ENCODE assay signal across 1 cellular context in the genomic region with DNA sequence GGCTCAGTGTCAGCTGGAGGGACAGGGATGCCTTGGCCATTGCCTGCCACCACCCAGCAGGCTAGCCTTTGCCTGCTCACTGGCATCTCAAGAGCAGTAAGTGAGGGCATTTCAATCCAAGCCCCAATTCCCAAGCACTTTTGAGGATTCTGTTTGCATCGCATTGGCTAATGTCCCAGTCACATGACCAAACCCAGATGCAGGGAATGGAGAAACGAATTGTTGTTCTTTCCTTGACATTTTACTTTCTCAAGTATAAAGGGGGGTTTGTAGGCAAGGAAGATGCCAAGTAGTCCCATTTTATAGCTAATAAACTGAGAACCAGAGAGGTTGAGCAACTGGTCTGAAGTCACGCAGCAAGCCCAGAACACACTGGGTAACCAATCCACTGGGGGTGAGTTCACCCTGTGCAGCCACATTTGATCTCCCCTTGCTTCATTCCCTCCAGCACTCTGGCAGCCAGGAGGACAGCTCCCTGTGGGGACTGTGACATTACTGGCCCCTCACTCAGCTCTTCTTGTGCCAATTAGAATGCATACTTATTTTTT.
TF ChIP-seq lines count a peak whose summit lies in the region.

No MANE protein-coding gene starts in this region.

TF ChIP-seq in K562, 482 proteins besides CTCF, POLR2A, EP300 and RAD21 (continued from another document):
- TF ChIP-seq, protein P1, sequence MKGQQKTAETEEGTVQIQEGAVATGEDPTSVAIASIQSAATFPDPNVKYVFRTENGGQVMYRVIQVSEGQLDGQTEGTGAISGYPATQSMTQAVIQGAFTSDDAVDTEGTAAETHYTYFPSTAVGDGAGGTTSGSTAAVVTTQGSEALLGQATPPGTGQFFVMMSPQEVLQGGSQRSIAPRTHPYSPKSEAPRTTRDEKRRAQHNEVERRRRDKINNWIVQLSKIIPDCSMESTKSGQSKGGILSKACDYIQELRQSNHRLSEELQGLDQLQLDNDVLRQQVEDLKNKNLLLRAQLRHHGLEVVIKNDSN (CRISPR knock-in tag; IDR thresholded peaks at IDR 0.05) = peak; percentile 58
- TF ChIP-seq PHB2 (IDR thresholded peaks at IDR 0.05; ENCODE audit: low read depth) (no peak), RBM34 (IDR thresholded peaks at IDR 0.05; ENCODE audit: borderline replicate concordance, insufficient read depth, low read length) (no peak), ZNF584 (CRISPR knock-in tag; IDR thresholded peaks at IDR 0.05; ENCODE audit: low read depth) (no peak), RFX1 (IDR thresholded peaks at IDR 0.05) (no peak), ZSCAN32 (CRISPR knock-in tag; IDR thresholded peaks at IDR 0.05) (no peak), ZFP36 (IDR thresholded peaks at IDR 0.05; ENCODE audit: low read depth, low read length, partially characterized antibody) (peak; percentile 81), GATAD2A (IDR thresholded peaks at IDR 0.05) (no peak), RAD51 (IDR thresholded peaks at IDR 0.05; ENCODE audit: borderline replicate concordance, low read depth) (peak; percentile 56; the same call in 1 of the 2 replicates), RBM25 (IDR thresholded peaks at IDR 0.05; ENCODE audit: low read depth, low read length, severe bottlenecking) (peak; percentile 85)
- TF ChIP-seq, protein P2, sequence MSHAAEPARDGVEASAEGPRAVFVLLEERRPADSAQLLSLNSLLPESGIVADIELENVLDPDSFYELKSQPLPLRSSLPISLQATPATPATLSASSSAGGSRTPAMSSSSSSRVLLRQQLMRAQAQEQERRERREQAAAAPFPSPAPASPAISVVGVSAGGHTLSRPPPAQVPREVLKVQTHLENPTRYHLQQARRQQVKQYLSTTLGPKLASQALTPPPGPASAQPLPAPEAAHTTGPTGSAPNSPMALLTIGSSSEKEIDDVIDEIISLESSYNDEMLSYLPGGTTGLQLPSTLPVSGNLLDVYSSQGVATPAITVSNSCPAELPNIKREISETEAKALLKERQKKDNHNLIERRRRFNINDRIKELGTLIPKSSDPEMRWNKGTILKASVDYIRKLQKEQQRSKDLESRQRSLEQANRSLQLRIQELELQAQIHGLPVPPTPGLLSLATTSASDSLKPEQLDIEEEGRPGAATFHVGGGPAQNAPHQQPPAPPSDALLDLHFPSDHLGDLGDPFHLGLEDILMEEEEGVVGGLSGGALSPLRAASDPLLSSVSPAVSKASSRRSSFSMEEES (CRISPR knock-in tag; IDR thresholded peaks at IDR 0.05) = peak; percentile 51
- TF ChIP-seq, protein P3, sequence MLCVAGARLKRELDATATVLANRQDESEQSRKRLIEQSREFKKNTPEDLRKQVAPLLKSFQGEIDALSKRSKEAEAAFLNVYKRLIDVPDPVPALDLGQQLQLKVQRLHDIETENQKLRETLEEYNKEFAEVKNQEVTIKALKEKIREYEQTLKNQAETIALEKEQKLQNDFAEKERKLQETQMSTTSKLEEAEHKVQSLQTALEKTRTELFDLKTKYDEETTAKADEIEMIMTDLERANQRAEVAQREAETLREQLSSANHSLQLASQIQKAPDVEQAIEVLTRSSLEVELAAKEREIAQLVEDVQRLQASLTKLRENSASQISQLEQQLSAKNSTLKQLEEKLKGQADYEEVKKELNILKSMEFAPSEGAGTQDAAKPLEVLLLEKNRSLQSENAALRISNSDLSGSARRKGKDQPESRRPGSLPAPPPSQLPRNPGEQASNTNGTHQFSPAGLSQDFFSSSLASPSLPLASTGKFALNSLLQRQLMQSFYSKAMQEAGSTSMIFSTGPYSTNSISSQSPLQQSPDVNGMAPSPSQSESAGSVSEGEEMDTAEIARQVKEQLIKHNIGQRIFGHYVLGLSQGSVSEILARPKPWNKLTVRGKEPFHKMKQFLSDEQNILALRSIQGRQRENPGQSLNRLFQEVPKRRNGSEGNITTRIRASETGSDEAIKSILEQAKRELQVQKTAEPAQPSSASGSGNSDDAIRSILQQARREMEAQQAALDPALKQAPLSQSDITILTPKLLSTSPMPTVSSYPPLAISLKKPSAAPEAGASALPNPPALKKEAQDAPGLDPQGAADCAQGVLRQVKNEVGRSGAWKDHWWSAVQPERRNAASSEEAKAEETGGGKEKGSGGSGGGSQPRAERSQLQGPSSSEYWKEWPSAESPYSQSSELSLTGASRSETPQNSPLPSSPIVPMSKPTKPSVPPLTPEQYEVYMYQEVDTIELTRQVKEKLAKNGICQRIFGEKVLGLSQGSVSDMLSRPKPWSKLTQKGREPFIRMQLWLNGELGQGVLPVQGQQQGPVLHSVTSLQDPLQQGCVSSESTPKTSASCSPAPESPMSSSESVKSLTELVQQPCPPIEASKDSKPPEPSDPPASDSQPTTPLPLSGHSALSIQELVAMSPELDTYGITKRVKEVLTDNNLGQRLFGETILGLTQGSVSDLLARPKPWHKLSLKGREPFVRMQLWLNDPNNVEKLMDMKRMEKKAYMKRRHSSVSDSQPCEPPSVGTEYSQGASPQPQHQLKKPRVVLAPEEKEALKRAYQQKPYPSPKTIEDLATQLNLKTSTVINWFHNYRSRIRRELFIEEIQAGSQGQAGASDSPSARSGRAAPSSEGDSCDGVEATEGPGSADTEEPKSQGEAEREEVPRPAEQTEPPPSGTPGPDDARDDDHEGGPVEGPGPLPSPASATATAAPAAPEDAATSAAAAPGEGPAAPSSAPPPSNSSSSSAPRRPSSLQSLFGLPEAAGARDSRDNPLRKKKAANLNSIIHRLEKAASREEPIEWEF (CRISPR knock-in tag; IDR thresholded peaks at IDR 0.05) = no peak
- TF ChIP-seq, protein P4, sequence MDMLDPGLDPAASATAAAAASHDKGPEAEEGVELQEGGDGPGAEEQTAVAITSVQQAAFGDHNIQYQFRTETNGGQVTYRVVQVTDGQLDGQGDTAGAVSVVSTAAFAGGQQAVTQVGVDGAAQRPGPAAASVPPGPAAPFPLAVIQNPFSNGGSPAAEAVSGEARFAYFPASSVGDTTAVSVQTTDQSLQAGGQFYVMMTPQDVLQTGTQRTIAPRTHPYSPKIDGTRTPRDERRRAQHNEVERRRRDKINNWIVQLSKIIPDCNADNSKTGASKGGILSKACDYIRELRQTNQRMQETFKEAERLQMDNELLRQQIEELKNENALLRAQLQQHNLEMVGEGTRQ (CRISPR knock-in tag; IDR thresholded peaks at IDR 0.05) = peak; percentile 35; the same call in 1 of the 2 replicates
- TF ChIP-seq, protein P5, sequence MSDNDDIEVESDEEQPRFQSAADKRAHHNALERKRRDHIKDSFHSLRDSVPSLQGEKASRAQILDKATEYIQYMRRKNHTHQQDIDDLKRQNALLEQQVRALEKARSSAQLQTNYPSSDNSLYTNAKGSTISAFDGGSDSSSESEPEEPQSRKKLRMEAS (CRISPR knock-in tag; IDR thresholded peaks at IDR 0.05) = no peak
TF ChIP-seq in K562: peak in this region for 7.
